9 cellular contexts compared by ENCODE assay signal in the genomic region with DNA sequence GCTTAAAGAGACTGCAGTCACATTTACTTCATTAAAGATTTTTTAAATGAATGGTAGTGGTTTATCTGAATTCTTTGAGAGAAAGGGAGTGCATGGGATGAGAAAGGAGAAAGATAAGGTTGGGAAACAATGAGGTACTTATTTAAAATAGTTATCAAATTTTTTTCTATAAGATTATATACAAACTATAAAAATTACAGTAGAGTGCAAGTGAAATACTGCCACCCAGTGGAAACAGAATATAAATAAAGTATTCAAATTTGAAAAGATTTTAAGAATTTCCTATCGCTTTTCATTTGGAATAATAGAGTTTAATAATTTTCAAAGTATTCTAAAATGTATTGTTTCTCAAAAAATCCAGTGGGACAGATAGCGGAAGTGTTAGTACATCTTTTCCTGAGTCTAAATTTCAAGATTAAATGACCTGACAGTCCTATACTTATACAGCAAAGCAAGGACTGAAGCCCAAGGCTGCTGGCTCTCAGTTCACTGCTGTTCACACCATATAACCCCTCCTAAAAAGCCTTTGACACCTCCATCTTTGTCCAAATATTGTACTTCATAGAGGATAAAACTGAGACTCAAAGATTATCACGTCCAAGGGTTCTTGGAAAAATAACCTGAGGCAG. TPM values are rescaled to one million over a fixed set of nuclear protein-coding genes. Genes with fewer than 3 reads are reported as not detected.
DNase-seq lines count a peak whose midpoint lies in the region; ATAC-seq, FAIRE-seq and TF ChIP-seq lines count a peak whose summit lies in the region.
"Had no signal": no experiment of that assay in that cellular context is flagged by ENCODE, and none has a peak within 500 bp of the region (broad histone marks: within the 10 kb centered on the region; RNA-seq: fewer than 3 reads in every experiment).

No MANE protein-coding gene starts in this region.

- no peak overlapping the region for H2AFZ ChIP-seq in HCT116 (ENCODE audit: low read depth, low read length, poor library complexity, severe bottlenecking)

- BruUV-seq in HCT116 (replicated peaks; lab: Mats Ljungman, UMichigan), result no TSS peak

- H3K27me3 ChIP-seq in HCT116 (ENCODE audit: insufficient read depth, low read length), result no peaks in the 10 kb centered on the region

- no peak overlapping the region for H3K4me2 ChIP-seq in HCT116 (ENCODE audit: low read length)

- H3K27ac Mint-ChIP-seq in activated CD4-positive, alpha-beta T cell treated with anti-CD3 and anti-CD28 coated beads for 36 hours, result no peak overlapping the region

- no peaks in the 10 kb centered on the region for H3K9me2 ChIP-seq in HCT116 (ENCODE audit: insufficient read depth)

- no peaks in the 10 kb centered on the region for H4K20me1 ChIP-seq in HCT116 (ENCODE audit: insufficient read depth)

- DNase-seq in AML-193 (lab: John Stamatoyannopoulos, UW) (peak; percentile 43 to 53), HCT116 (ENCODE audit: low read depth, low spot score) (no peak), SW480 (ENCODE audit: low spot score) (peak; percentile 3), kidney (no peak), NCI-H446 treated with DMSO at 0.1 percent for 48 hours (lab: John Stamatoyannopoulos, UW) (no peak)
- DNase-seq in stimulated activated CD4-positive, alpha-beta T cell treated with anti-CD3 and anti-CD28 coated beads, Interleukin-2, amount 100 ng/mL, for 48 hours, result no peak
- no peak for DNase-seq in activated CD4-positive, alpha-beta T cell treated with anti-CD3 and anti-CD28 coated beads for 36 hours
- DNase-seq: aorta had no signal

- CTCF ChIA-PET in HCT116 (lab: Charles Lee), result interaction anchor here (0.7 to 1.4 kb wide), 9 partner anchors 9 to 1119 kb away, joined by 3 to 8 read pairs (median 5); no protein-coding TSS in a partner anchor
- CTCF ChIA-PET in activated CD4-positive, alpha-beta T cell treated with anti-CD3 and anti-CD28 coated beads for 36 hours (lab: Charles Lee), result interaction anchor here (0.7 to 2.1 kb wide), 5 partner anchors 9 to 70 kb away, joined by 3 to 6 read pairs (median 4); no protein-coding TSS in a partner anchor

- peak; percentile 61 for TF ChIP-seq RAD21 in HCT116 (IDR thresholded peaks at IDR 0.05; ENCODE audit: low read depth)

- ATAC-seq in HCT116 (no peak), HG03378 (IDR thresholded peaks at IDR 0.05; ENCODE audit: unreplicated experiment) (no peak)
- ATAC-seq in activated CD4-positive, alpha-beta T cell treated with anti-CD3 and anti-CD28 coated beads for 36 hours, result no peak

- peak; percentile 80 for FAIRE-seq in kidney (lab: Jason Lieb, UNC)

- H3K4me1 Mint-ChIP-seq in activated CD4-positive, alpha-beta T cell treated with anti-CD3 and anti-CD28 coated beads for 36 hours, result peaks cover 15% of the 10 kb centered on the region

- no peaks in the 10 kb centered on the region for H3K79me2 ChIP-seq in HCT116 (ENCODE audit: insufficient read depth, low read length)

- TF ChIP-seq CTCF in HCT116 (IDR thresholded peaks at IDR 0.05 in 2 of 3, conservative IDR thresholded peaks at IDR 0.05 in 1 of 3; ENCODE audit: borderline replicate concordance in 1 of 3, insufficient read depth in 1 of 3, low read depth in 2 of 3, low read length in 2 of 3), result peak in 2 of 3 experiments; percentile 38 to 43; a peak in 2 of 6 replicates
- peak; percentile 20 for TF ChIP-seq CTCF in kidney (IDR thresholded peaks at IDR 0.05; ENCODE audit: borderline replicate concordance, extremely low read depth, insufficient read depth)

- H3K27me3 Mint-ChIP-seq in activated CD4-positive, alpha-beta T cell treated with anti-CD3 and anti-CD28 coated beads for 36 hours, result no peaks in the 10 kb centered on the region

- peaks cover 4% of the 10 kb centered on the region for H3K9me3 Mint-ChIP-seq in activated CD4-positive, alpha-beta T cell treated with anti-CD3 and anti-CD28 coated beads for 36 hours (ENCODE audit: low read depth)

- H3K4me1 ChIP-seq in HCT116 (ENCODE audit: control insufficient read depth in 1 of 2, insufficient read depth in 2 of 2, low read length in 2 of 2) (peaks cover 0 to 4% of the 10 kb centered on the region in 2 experiments; a peak in 1 of 4 replicates), kidney (ENCODE audit: control insufficient read depth in 1 of 2, insufficient read depth in 1 of 2, low read depth in 1 of 2, low read length in 2 of 2) (no peaks in the 10 kb centered on the region)

- peaks cover 6% of the 10 kb centered on the region for H3K36me3 Mint-ChIP-seq in activated CD4-positive, alpha-beta T cell treated with anti-CD3 and anti-CD28 coated beads for 36 hours (ENCODE audit: low read depth)

- H3K9ac ChIP-seq in HCT116 (ENCODE audit: low read length), result no peak overlapping the region
- no peak overlapping the region for H3K9ac ChIP-seq in kidney (ENCODE audit: low read length in 2 of 2)

- H3K4me3 ChIP-seq in HCT116 (replicated peaks in 1 of 2; ENCODE audit: low read depth in 1 of 2, low read length in 2 of 2), result no peak overlapping the region
- no peak overlapping the region for H3K4me3 ChIP-seq in kidney (ENCODE audit: low read length in 2 of 2)

- POLR2A ChIA-PET in HCT116 (lab: Charles Lee), result no interaction called here
- POLR2A ChIA-PET in activated CD4-positive, alpha-beta T cell treated with anti-CD3 and anti-CD28 coated beads for 36 hours (lab: Charles Lee), result interaction anchor here (0.6 kb wide), 1 partner anchor 252 kb away, joined by 3 read pairs; no protein-coding TSS in a partner anchor

- H3K36me3 ChIP-seq in HCT116 (ENCODE audit: control insufficient read depth in 1 of 2, insufficient read depth in 2 of 2, low read length in 2 of 2) (no peaks in the 10 kb centered on the region), kidney (ENCODE audit: control insufficient read depth in 1 of 2, insufficient read depth in 2 of 2, low read length in 2 of 2) (no peaks in the 10 kb centered on the region)

- intact Hi-C loops in HCT116 (cut with micrococcal nuclease), result loop anchor here (5.0 kb wide), 1 partner anchor 1122 kb away; no protein-coding TSS in a partner anchor
- intact Hi-C loops in kidney (cut with DNase I), result no loop called here
- intact Hi-C loops in activated CD4-positive, alpha-beta T cell treated with anti-CD3 and anti-CD28 coated beads for 36 hours (cut with DNase I, micrococcal nuclease), result no loop called here

- TF ChIP-seq POLR2A in HCT116 (IDR thresholded peaks at IDR 0.05; ENCODE audit: borderline replicate concordance, extremely low read depth, insufficient read depth, insufficient read length), result no peak

- H3K9me3 ChIP-seq in HCT116 (ENCODE audit: control insufficient read depth in 1 of 2, insufficient read depth in 1 of 2, low read depth in 1 of 2, low read length in 2 of 2), result no peaks in the 10 kb centered on the region; a peak in 1 of 4 replicates
- H3K9me3 ChIP-seq in kidney (ENCODE audit: control insufficient read depth in 1 of 2, low read length in 2 of 2), result no peaks in the 10 kb centered on the region

- no peak overlapping the region for H3K27ac ChIP-seq in HCT116 (ENCODE audit: low read depth, low read length)
- no peak overlapping the region for H3K27ac ChIP-seq in kidney (ENCODE audit: low read depth in 2 of 2, low read length in 2 of 2)

- H3K4me3 Mint-ChIP-seq in activated CD4-positive, alpha-beta T cell treated with anti-CD3 and anti-CD28 coated beads for 36 hours, result no peak overlapping the region

- RAD21 ChIA-PET in HCT116 (lab: Charles Lee; ENCODE audit: low non-redundant PET in 1 of 2, low total read pairs in 2 of 2, uncharacterized antibody in 2 of 2, unreplicated experiment in 2 of 2), result no interaction called here

TF ChIP-seq in HCT116, 20 proteins besides CTCF, POLR2A, EP300 and RAD21:
- no peak for TF ChIP-seq YY1 (IDR thresholded peaks at IDR 0.05; ENCODE audit: extremely low read depth, insufficient replicate concordance, low read depth, low read length)
- no peak for TF ChIP-seq SRF (IDR thresholded peaks at IDR 0.05; ENCODE audit: low read depth)
- TF ChIP-seq ZFX (IDR thresholded peaks at IDR 0.05), result no peak

RNA-seq across cellular contexts. Expression of a gene that starts 31.1 kb away (rescaled TPM):
- 6.4 TPM for total RNA-seq in HCT116 (2021; ENCODE audit: unreplicated experiment)
- 2.8 and 5.6 TPM in 2 replicates for polyA plus RNA-seq in HCT116 (2012)
- 9.6 TPM for total RNA-seq in kidney
- polyA plus RNA-seq in kidney (ENCODE audit: insufficient read depth, low read depth, low replicate concordance), result 7.8 TPM
- 1 to 10 TPM; 6.7 to 7.2 TPM for total RNA-seq in activated CD4-positive, alpha-beta T cell treated with anti-CD3 and anti-CD28 coated beads for 36 hours

Comparison
In these comparisons a context has a peak if more than half of its experiments do, and no peak if none do; other contexts are left out.
1. DNase-seq: peak in AML-193 (2 of 2) and SW480 (single experiment); none in HCT116 (single experiment), kidney (single experiment), stimulated activated CD4-positive, alpha-beta T cell treated with anti-CD3 and anti-CD28 coated beads, Interleukin-2, amount 100 ng/mL, for 48 hours (0 of 2), NCI-H446 treated with DMSO at 0.1 percent for 48 hours (single experiment) and activated CD4-positive, alpha-beta T cell treated with anti-CD3 and anti-CD28 coated beads for 36 hours (single experiment).